Comparison of ENCODE assay signal across 8 cellular contexts in the genomic region with DNA sequence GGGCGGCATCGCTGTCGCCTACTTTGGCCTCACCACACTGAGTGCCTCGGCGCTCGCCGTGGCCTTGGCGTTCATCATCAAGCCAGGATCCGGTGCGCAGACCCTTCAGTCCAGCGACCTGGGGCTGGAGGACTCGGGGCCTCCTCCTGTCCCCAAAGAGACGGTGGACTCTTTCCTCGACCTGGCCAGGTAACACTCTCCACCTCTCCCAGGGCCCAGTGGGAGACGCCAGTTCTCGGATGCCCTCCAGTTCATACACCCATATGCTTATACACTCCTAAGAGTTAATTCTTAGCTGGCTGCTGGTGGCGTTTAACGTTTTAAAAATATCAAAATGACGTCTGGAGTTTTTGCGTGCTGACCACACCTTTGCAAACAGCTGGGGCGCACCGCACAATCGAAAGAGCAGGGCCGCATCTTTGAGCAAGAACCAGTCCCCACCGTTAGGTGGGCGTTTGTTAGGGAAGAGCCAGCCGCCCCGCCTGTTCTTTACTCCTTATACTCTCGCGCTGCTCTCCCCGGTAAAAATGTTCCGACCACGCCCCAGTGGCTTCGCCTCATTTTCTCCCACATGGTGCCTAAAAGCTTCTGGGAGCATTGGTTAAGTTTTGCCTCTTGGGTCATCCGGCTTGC. TPM values are rescaled to one million over a fixed set of nuclear protein-coding genes. Genes with fewer than 3 reads are reported as not detected.
DNase-seq lines count a peak whose midpoint lies in the region; ATAC-seq and TF ChIP-seq lines count a peak whose summit lies in the region.

No MANE protein-coding gene starts in this region.

- H3K4me1 Mint-ChIP-seq in activated naive CD8-positive, alpha-beta T cell treated with anti-CD3 and anti-CD28 coated beads, Interleukin-2, amount 10 ng/mL, durations not matched to agents 7 days and 5 days: peaks cover 50% of the 10 kb centered on the region

- H3K36me3 Mint-ChIP-seq in activated naive CD8-positive, alpha-beta T cell treated with anti-CD3 and anti-CD28 coated beads, Interleukin-2, amount 10 ng/mL, durations not matched to agents 7 days and 5 days: peaks cover 18% of the 10 kb centered on the region

- POLR2A ChIA-PET in activated naive CD8-positive, alpha-beta T cell treated with anti-CD3 and anti-CD28 coated beads, Interleukin-2, amount 10 ng/mL, durations not matched to agents 7 days and 5 days (lab: Charles Lee): interaction anchor here (0.5 to 3.3 kb wide), 6 partner anchors 43 to 311 kb away, joined by 3 to 24 read pairs (median 4); a partner anchor contains a TSS

- no peaks in the 10 kb centered on the region for H3K36me3 ChIP-seq in kidney epithelial cell (ENCODE audit: control insufficient read depth, insufficient read depth, low read length)

- H3K4me3 Mint-ChIP-seq in activated naive CD8-positive, alpha-beta T cell treated with anti-CD3 and anti-CD28 coated beads, Interleukin-2, amount 10 ng/mL, durations not matched to agents 7 days and 5 days: peak overlapping the region; percentile 92

- H3K9me3 Mint-ChIP-seq in activated naive CD8-positive, alpha-beta T cell treated with anti-CD3 and anti-CD28 coated beads, Interleukin-2, amount 10 ng/mL, durations not matched to agents 7 days and 5 days: no peaks in the 10 kb centered on the region

- ATAC-seq in activated naive CD8-positive, alpha-beta T cell treated with anti-CD3 and anti-CD28 coated beads, Interleukin-2, amount 10 ng/mL, durations not matched to agents 7 days and 5 days (ENCODE audit: low read depth): no peak

- TF ChIP-seq CTCF in kidney epithelial cell (IDR thresholded peaks at IDR 0.05; ENCODE audit: insufficient read depth, low read length, poor library complexity, severe bottlenecking): no peak

- H3K27ac ChIP-seq in temporal lobe (ENCODE audit: low read depth, low read length): peak overlapping the region; percentile 51

- peak; percentile 31 for DNase-seq in NCI-H345 (lab: John Stamatoyannopoulos, UW)
- no peak for DNase-seq in NCI-H345 treated with DMSO at 0.1 percent for 48 hours (lab: John Stamatoyannopoulos, UW; ENCODE audit: unreplicated experiment)
- no peak for DNase-seq in Jurkat, Clone E6-1 (ENCODE audit: low read depth, low spot score)
- peak; percentile 37 for DNase-seq in activated naive CD8-positive, alpha-beta T cell treated with anti-CD3 and anti-CD28 coated beads, Interleukin-2, amount 10 ng/mL, durations not matched to agents 7 days and 5 days
- DNase-seq in kidney epithelial cell (ENCODE audit: low read depth): no peak
- no peak for DNase-seq in Kasumi-1 (lab: John Stamatoyannopoulos, UW)
- no peak for DNase-seq in OCI-M2 (lab: John Stamatoyannopoulos, UW; ENCODE audit: unreplicated experiment)

- no peaks in the 10 kb centered on the region for H3K27me3 ChIP-seq in kidney epithelial cell (ENCODE audit: control insufficient read depth, insufficient read depth, low read length)

- peak overlapping the region; percentile 74 for H3K4me3 ChIP-seq in Jurkat, Clone E6-1 (ENCODE audit: low read length)
- peak overlapping the region; percentile 83 for H3K4me3 ChIP-seq in kidney epithelial cell (ENCODE audit: low read depth, low read length)

- H3K27ac Mint-ChIP-seq in activated naive CD8-positive, alpha-beta T cell treated with anti-CD3 and anti-CD28 coated beads, Interleukin-2, amount 10 ng/mL, durations not matched to agents 7 days and 5 days: peak overlapping the region; percentile 80

- H3K27me3 Mint-ChIP-seq in activated naive CD8-positive, alpha-beta T cell treated with anti-CD3 and anti-CD28 coated beads, Interleukin-2, amount 10 ng/mL, durations not matched to agents 7 days and 5 days: peaks cover 3% of the 10 kb centered on the region

RNA-seq across cellular contexts. Expression of a gene that starts 0.9 kb away (rescaled TPM):
- polyA plus RNA-seq in Jurkat, Clone E6-1 (2012; ENCODE audit: insufficient read depth, insufficient read length): 20.8 TPM
- 10 to 100 TPM; 26.8 to 27.0 TPM for total RNA-seq in activated naive CD8-positive, alpha-beta T cell treated with anti-CD3 and anti-CD28 coated beads, Interleukin-2, amount 10 ng/mL, durations not matched to agents 7 days and 5 days
- 45.0 and 45.5 TPM in 2 replicates for total RNA-seq in kidney epithelial cell
- total RNA-seq in temporal lobe: 41.1 TPM

Comparison
In these comparisons a context has a peak if more than half of its experiments do, and no peak if none do; other contexts are left out.
1. DNase-seq: peak in NCI-H345 (single experiment) and activated naive CD8-positive, alpha-beta T cell treated with anti-CD3 and anti-CD28 coated beads, Interleukin-2, amount 10 ng/mL, durations not matched to agents 7 days and 5 days (single experiment); none in NCI-H345 treated with DMSO at 0.1 percent for 48 hours (single experiment), Jurkat, Clone E6-1 (single experiment), kidney epithelial cell (single experiment), Kasumi-1 (0 of 2) and OCI-M2 (single experiment).